In the genomic region with DNA sequence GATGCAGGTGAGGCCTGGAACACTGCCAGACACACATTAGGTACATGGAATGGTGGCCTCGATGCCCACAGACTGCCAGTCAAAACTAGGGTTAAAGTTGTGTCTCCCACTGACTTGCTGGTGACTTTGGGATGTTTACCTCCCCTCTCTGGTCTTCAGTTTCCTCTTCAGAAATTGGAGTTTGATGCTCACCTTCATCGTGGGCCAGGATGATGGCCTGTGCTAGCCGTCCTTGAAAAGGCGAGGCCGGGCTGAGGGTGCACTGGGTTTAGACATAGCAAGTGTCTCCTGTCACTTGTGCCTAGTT, we compare ENCODE assay signal across 1 cellular context.
TF ChIP-seq lines count a peak whose summit lies in the region.

No MANE protein-coding gene starts in this region.

TF ChIP-seq in GM12878, 131 proteins besides CTCF, POLR2A, EP300 and RAD21 (continued from another document):
- TF ChIP-seq, protein P1, sequence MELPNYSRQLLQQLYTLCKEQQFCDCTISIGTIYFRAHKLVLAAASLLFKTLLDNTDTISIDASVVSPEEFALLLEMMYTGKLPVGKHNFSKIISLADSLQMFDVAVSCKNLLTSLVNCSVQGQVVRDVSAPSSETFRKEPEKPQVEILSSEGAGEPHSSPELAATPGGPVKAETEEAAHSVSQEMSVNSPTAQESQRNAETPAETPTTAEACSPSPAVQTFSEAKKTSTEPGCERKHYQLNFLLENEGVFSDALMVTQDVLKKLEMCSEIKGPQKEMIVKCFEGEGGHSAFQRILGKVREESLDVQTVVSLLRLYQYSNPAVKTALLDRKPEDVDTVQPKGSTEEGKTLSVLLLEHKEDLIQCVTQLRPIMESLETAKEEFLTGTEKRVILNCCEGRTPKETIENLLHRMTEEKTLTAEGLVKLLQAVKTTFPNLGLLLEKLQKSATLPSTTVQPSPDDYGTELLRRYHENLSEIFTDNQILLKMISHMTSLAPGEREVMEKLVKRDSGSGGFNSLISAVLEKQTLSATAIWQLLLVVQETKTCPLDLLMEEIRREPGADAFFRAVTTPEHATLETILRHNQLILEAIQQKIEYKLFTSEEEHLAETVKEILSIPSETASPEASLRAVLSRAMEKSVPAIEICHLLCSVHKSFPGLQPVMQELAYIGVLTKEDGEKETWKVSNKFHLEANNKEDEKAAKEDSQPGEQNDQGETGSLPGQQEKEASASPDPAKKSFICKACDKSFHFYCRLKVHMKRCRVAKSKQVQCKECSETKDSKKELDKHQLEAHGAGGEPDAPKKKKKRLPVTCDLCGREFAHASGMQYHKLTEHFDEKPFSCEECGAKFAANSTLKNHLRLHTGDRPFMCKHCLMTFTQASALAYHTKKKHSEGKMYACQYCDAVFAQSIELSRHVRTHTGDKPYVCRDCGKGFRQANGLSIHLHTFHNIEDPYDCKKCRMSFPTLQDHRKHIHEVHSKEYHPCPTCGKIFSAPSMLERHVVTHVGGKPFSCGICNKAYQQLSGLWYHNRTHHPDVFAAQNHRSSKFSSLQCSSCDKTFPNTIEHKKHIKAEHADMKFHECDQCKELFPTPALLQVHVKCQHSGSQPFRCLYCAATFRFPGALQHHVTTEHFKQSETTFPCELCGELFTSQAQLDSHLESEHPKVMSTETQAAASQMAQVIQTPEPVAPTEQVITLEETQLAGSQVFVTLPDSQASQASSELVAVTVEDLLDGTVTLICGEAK (IDR thresholded peaks at IDR 0.05; ENCODE audit: borderline replicate concordance), result no peak
- TF ChIP-seq NKRF (conservative IDR thresholded peaks at IDR 0.05) (no peak), CHD1 (IDR thresholded peaks at IDR 0.05; ENCODE audit: low read depth, low read length) (no peak), TCF3 (IDR thresholded peaks at IDR 0.05; ENCODE audit: borderline replicate concordance, insufficient read depth, low read depth, low read length) (no peak), PAX5 (IDR thresholded peaks at IDR 0.05; ENCODE audit: borderline replicate concordance, low read depth, low read length) (no peak), SPI1 (IDR thresholded peaks at IDR 0.05; ENCODE audit: borderline replicate concordance, insufficient read depth, low read depth, low read length) (no peak), ETV6 (conservative IDR thresholded peaks at IDR 0.05 in 1 of 2, IDR thresholded peaks at IDR 0.05 in 1 of 2; ENCODE audit: borderline replicate concordance in 1 of 2, low read depth in 1 of 2) (no peak), ATF2 (IDR thresholded peaks at IDR 0.05; ENCODE audit: low read length) (no peak), BCLAF1 (IDR thresholded peaks at IDR 0.05) (no peak), CBX3 (IDR thresholded peaks at IDR 0.05; ENCODE audit: borderline replicate concordance, low read depth) (no peak)
- TF ChIP-seq, protein P2, sequence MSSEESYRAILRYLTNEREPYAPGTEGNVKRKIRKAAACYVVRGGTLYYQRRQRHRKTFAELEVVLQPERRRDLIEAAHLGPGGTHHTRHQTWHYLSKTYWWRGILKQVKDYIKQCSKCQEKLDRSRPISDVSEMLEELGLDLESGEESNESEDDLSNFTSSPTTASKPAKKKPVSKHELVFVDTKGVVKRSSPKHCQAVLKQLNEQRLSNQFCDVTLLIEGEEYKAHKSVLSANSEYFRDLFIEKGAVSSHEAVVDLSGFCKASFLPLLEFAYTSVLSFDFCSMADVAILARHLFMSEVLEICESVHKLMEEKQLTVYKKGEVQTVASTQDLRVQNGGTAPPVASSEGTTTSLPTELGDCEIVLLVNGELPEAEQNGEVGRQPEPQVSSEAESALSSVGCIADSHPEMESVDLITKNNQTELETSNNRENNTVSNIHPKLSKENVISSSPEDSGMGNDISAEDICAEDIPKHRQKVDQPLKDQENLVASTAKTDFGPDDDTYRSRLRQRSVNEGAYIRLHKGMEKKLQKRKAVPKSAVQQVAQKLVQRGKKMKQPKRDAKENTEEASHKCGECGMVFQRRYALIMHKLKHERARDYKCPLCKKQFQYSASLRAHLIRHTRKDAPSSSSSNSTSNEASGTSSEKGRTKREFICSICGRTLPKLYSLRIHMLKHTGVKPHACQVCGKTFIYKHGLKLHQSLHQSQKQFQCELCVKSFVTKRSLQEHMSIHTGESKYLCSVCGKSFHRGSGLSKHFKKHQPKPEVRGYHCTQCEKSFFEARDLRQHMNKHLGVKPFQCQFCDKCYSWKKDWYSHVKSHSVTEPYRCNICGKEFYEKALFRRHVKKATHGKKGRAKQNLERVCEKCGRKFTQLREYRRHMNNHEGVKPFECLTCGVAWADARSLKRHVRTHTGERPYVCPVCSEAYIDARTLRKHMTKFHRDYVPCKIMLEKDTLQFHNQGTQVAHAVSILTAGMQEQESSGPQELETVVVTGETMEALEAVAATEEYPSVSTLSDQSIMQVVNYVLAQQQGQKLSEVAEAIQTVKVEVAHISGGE (CRISPR knock-in tag; IDR thresholded peaks at IDR 0.05), result no peak
TF ChIP-seq in GM12878: peak in this region for 0.
